Comparison of ENCODE assay signal across 9 cellular contexts in genomic region chr6:28980137-28980796, GRCh38. TPM values are rescaled to one million over a fixed set of nuclear protein-coding genes. Genes with fewer than 3 reads are reported as not detected.
DNase-seq lines count a peak whose midpoint lies in the region; ATAC-seq and TF ChIP-seq lines count a peak whose summit lies in the region.
"Had no signal": no experiment of that assay in that cellular context is flagged by ENCODE, and none has a peak within 500 bp of the region (broad histone marks: within the 10 kb centered on the region; RNA-seq: fewer than 3 reads in every experiment).

No MANE protein-coding gene starts in this region.

- H3K27me3 ChIP-seq in Caco-2 (replicated peaks; ENCODE audit: control insufficient read depth, insufficient read depth, low read length) (no peaks in the 10 kb centered on the region), duodenal mucosa (ENCODE audit: control insufficient read depth in 1 of 2, insufficient read depth in 2 of 2, low read length in 2 of 2) (no peaks in the 10 kb centered on the region)

- H3K27me3 Mint-ChIP-seq in Caco-2 (ENCODE audit: insufficient read depth, unreplicated experiment) (peaks cover 4% of the 10 kb centered on the region), osteocyte (ENCODE audit: unreplicated experiment) (no peaks in the 10 kb centered on the region)

- intact Hi-C loops in Caco-2 (cut with micrococcal nuclease; ENCODE audit: unreplicated experiment): loop anchor here (5.0 kb wide), 1 partner anchor 188 kb away; no protein-coding TSS in a partner anchor

- no peak for TF ChIP-seq CTCF in Caco-2 (IDR thresholded peaks at IDR 0.05; ENCODE audit: insufficient read depth in 1 of 2, low read depth in 1 of 2, low read length in 1 of 2, severe bottlenecking in 1 of 2, unreplicated experiment in 1 of 2)
- TF ChIP-seq CTCF in osteocyte (IDR thresholded peaks at IDR 0.05): no peak

- ATAC-seq in HG02973 (IDR thresholded peaks at IDR 0.05; ENCODE audit: unreplicated experiment): no peak

- CTCF ChIA-PET in Caco-2 (lab: Charles Lee): interaction anchor here (0.6 to 1.2 kb wide), 4 partner anchors 27 to 1926 kb away, joined by 3 to 6 read pairs (median 4); no protein-coding TSS in a partner anchor

- peaks cover 29% of the 10 kb centered on the region for H3K4me1 Mint-ChIP-seq in Caco-2 (ENCODE audit: low read depth, unreplicated experiment)
- H3K4me1 Mint-ChIP-seq in osteocyte (ENCODE audit: unreplicated experiment): peaks cover 39% of the 10 kb centered on the region

- peak overlapping the region; percentile 21 to 67 for H3K9ac ChIP-seq in duodenal mucosa (ENCODE audit: low read depth in 1 of 2, low read length in 2 of 2)

- DNase-seq in Caco-2 (no peak), NCI-H748 (lab: John Stamatoyannopoulos, UW; ENCODE audit: unreplicated experiment) (peak; percentile 25), osteocyte (ENCODE audit: extremely low spot score, unreplicated experiment) (no peak), NCI-H345 treated with DMSO at 0.1 percent for 48 hours (lab: John Stamatoyannopoulos, UW; ENCODE audit: unreplicated experiment) (no peak), RKO (ENCODE audit: low spot score) (no peak)
- no peak for DNase-seq in stimulated activated CD4-positive, alpha-beta T cell treated with anti-CD3 and anti-CD28 coated beads, Interleukin-12 subunit alpha, Interleukin-12 subunit beta, amount 100 ng/mL, for 4 hours
- DNase-seq: activated gamma-delta T cell had no signal

- peak overlapping the region; percentile 74 for H3K4me3 ChIP-seq in Caco-2 (ENCODE audit: low read depth, low read length)
- H3K4me3 ChIP-seq in duodenal mucosa (ENCODE audit: low read depth in 1 of 2, low read length in 2 of 2): peak overlapping the region; percentile 97 to 99

- H3K4me1 ChIP-seq in Caco-2 (0 out of 2 replicates have a peak, but pooled peaks cover 4% of the 10 kb centered on the region), duodenal mucosa (ENCODE audit: control insufficient read depth in 1 of 2, insufficient read depth in 2 of 2, low read length in 2 of 2) (peaks cover 8 to 14% of the 10 kb centered on the region in 2 donors)

- no peaks in the 10 kb centered on the region for H3K9me3 ChIP-seq in Caco-2
- no peaks in the 10 kb centered on the region for H3K9me3 ChIP-seq in duodenal mucosa (ENCODE audit: control insufficient read depth in 1 of 2, low read length in 2 of 2)

- H3K36me3 ChIP-seq in Caco-2 (ENCODE audit: control insufficient read depth, insufficient read depth, low read length) (no peaks in the 10 kb centered on the region), duodenal mucosa (ENCODE audit: control insufficient read depth in 1 of 2, insufficient read depth in 2 of 2, low read length in 2 of 2) (no peaks in the 10 kb centered on the region)

- POLR2A ChIA-PET in Caco-2 (lab: Charles Lee): interaction anchor here (0.5 to 1.3 kb wide), 3 partner anchors 56 to 114 kb away, joined by 3 to 9 read pairs (median 4); partner anchors contain the start of gene TRIM27

- H3K4me3 Mint-ChIP-seq in Caco-2 (ENCODE audit: unreplicated experiment): peak overlapping the region; percentile 94
- peak overlapping the region; percentile 91 for H3K4me3 Mint-ChIP-seq in osteocyte (ENCODE audit: unreplicated experiment)

- H3K27ac Mint-ChIP-seq in Caco-2 (ENCODE audit: unreplicated experiment) (peak overlapping the region; percentile 91), osteocyte (ENCODE audit: unreplicated experiment) (peak overlapping the region; percentile 90)

- H3K9me3 Mint-ChIP-seq in Caco-2 (ENCODE audit: unreplicated experiment): no peaks in the 10 kb centered on the region
- H3K9me3 Mint-ChIP-seq in osteocyte (ENCODE audit: unreplicated experiment): no peaks in the 10 kb centered on the region

- H3K27ac ChIP-seq in duodenal mucosa (ENCODE audit: low read depth, low read length): peak overlapping the region; percentile 15

- TSS peak; percentile 78 for BruUV-seq in Caco-2 (replicated peaks; lab: Mats Ljungman, UMichigan)

- H3K36me3 Mint-ChIP-seq in Caco-2 (ENCODE audit: insufficient read depth, unreplicated experiment) (peaks cover 38% of the 10 kb centered on the region), osteocyte (ENCODE audit: unreplicated experiment) (no peaks in the 10 kb centered on the region)

RNA-seq across cellular contexts. Expression of gene ZNF311, which starts 24.8 kb away (rescaled TPM):
- total RNA-seq in Caco-2 (2022): 1.8 and 2.9 TPM in 2 replicates
- total RNA-seq in osteocyte: 1.5 and 1.7 TPM in 2 replicates

RNA-seq across cellular contexts. Expression of gene TRIM27, which starts 56.5 kb away (rescaled TPM):
- total RNA-seq in Caco-2 (2022) (47.6 and 48.7 TPM in 2 replicates), osteocyte (55.7 and 58.3 TPM in 2 replicates)
